8 cellular contexts compared by ENCODE assay signal in genomic region chr16:2969545-2970521, GRCh38. TPM values are rescaled to one million over a fixed set of nuclear protein-coding genes. Genes with fewer than 3 reads are reported as not detected.
DNase-seq lines count a peak whose midpoint lies in the region; ATAC-seq, FAIRE-seq and TF ChIP-seq lines count a peak whose summit lies in the region.

No MANE protein-coding gene starts in this region.

- FAIRE-seq in bronchial epithelial cell (lab: Jason Lieb, UNC): no peak

- peak overlapping the region; percentile 95 for H3K4me2 ChIP-seq in GM23338

- H3K36me3 ChIP-seq in GM23338 (ENCODE audit: insufficient read depth): no peaks in the 10 kb centered on the region
- H3K36me3 ChIP-seq in bronchial epithelial cell (ENCODE audit: control insufficient read depth, insufficient read depth, low read length): peaks cover 1% of the 10 kb centered on the region

- H2AFZ ChIP-seq in GM23338: peak overlapping the region; percentile 63; the same call in 1 of the 2 replicates

- H3K4me1 ChIP-seq in GM23338 (ENCODE audit: insufficient read depth): peaks cover 20% of the 10 kb centered on the region; the same call in 1 of the 2 replicates

- H3K27ac Mint-ChIP-seq in GM23338: no peak overlapping the region

- no peak overlapping the region for H3K27ac ChIP-seq in GM23338 (ENCODE audit: low read depth)
- peak overlapping the region; percentile 76 for H3K27ac ChIP-seq in VCaP

- no peaks in the 10 kb centered on the region for H3K79me2 ChIP-seq in GM23338 (replicated peaks; ENCODE audit: insufficient read depth)

- peaks cover 37% of the 10 kb centered on the region for H3F3A ChIP-seq in GM23338 (replicated peaks; ENCODE audit: low read depth)

- no peaks in the 10 kb centered on the region for H3K9me2 ChIP-seq in GM23338 (ENCODE audit: insufficient read depth)

- peak overlapping the region; percentile 94 for H3K4me3 ChIP-seq in GM23338
- H3K4me3 ChIP-seq in bronchial epithelial cell (ENCODE audit: low read depth, low read length): peak overlapping the region; percentile 69

- H3K9me3 Mint-ChIP-seq in GM23338: no peaks in the 10 kb centered on the region

- H3K36me3 Mint-ChIP-seq in GM23338 (ENCODE audit: low read depth): peaks cover 22% of the 10 kb centered on the region

- H3K4me1 Mint-ChIP-seq in GM23338: peaks cover 27% of the 10 kb centered on the region

- TF ChIP-seq CTCF in GM23338 (conservative IDR thresholded peaks at IDR 0.05; ENCODE audit: low read depth in 2 of 2) (peak; percentile 52 to 65), VCaP (conservative IDR thresholded peaks at IDR 0.05) (peak; percentile 41), bronchial epithelial cell (IDR thresholded peaks at IDR 0.05; ENCODE audit: insufficient read depth, low read length, severe bottlenecking) (peak; percentile 82)

- peaks cover 45% of the 10 kb centered on the region for H3K27me3 Mint-ChIP-seq in GM23338 (ENCODE audit: insufficient read depth, low read depth, poor library complexity)

- peaks cover 37% of the 10 kb centered on the region for H3K27me3 ChIP-seq in GM23338 (ENCODE audit: insufficient read depth)
- H3K27me3 ChIP-seq in bronchial epithelial cell (ENCODE audit: control insufficient read depth, insufficient read depth, low read length): no peaks in the 10 kb centered on the region

- DNase-seq in EH (ENCODE audit: low read depth) (peak; percentile 62), GM23338 (ENCODE audit: low spot score) (peak; percentile 93), NCI-H1694 (lab: John Stamatoyannopoulos, UW) (peak; percentile 41), bronchial epithelial cell (ENCODE audit: low read depth) (peak; percentile 59), islet precursor cell (peak; percentile 86), G401 (ENCODE audit: low spot score) (no peak)
- DNase-seq in stimulated activated CD4-positive, alpha-beta T cell treated with anti-CD3 and anti-CD28 coated beads, Interleukin-12 subunit alpha, Interleukin-12 subunit beta, amount 100 ng/mL, for 48 hours (ENCODE audit: low read depth in 2 of 3, low spot score in 1 of 3): peak; percentile 74 to 84 (median 77)

- H4K20me1 ChIP-seq in GM23338 (replicated peaks; ENCODE audit: insufficient read depth): peaks cover 12% of the 10 kb centered on the region

- in situ Hi-C loops in G401 (cut with HindIII; ENCODE audit: low sequenced_read_pairs): no loop called here

- peak; percentile 56 for ATAC-seq in GM23338

- H3K4me3 Mint-ChIP-seq in GM23338: peak overlapping the region; percentile 69

TF ChIP-seq in GM23338, 12 proteins besides CTCF, POLR2A, EP300 and RAD21:
- TF ChIP-seq EZH2 (IDR thresholded peaks at IDR 0.05; ENCODE audit: low read depth, unreplicated experiment): no peak
- TF ChIP-seq REST (IDR thresholded peaks at IDR 0.05; ENCODE audit: unreplicated experiment): peak; percentile 24
- TF ChIP-seq POLR2AphosphoS5 (IDR thresholded peaks at IDR 0.05; ENCODE audit: low read depth): peak; percentile 55

RNA-seq across cellular contexts. Expression of gene PAQR4, which starts 0.7 kb away (rescaled TPM):
- total RNA-seq in GM23338 (2014; rRNA removed; shearing (Covaris generic)): 17.7 and 29.3 TPM in 2 replicates
- 7.0 and 8.8 TPM in 2 replicates for polyA plus RNA-seq in GM23338 (2016; fragmentation: Nextera tagmentation; extraction: Ambion mirVana)
- 5.3 and 5.5 TPM in 2 replicates for total RNA-seq in bronchial epithelial cell
- total RNA-seq in G401 (2014; rRNA removed; shearing (Covaris generic)): 29.0 and 43.4 TPM in 2 replicates

RNA-seq across cellular contexts. Expression of gene KREMEN2, which starts 5.8 kb away (rescaled TPM):
- 16.1 and 17.6 TPM in 2 replicates for total RNA-seq in GM23338 (2014; rRNA removed; shearing (Covaris generic))
- polyA plus RNA-seq in GM23338 (2016; fragmentation: Nextera tagmentation; extraction: Ambion mirVana): 4.7 and 4.9 TPM in 2 replicates
- total RNA-seq in bronchial epithelial cell: 1.1 and 1.2 TPM in 2 replicates
- total RNA-seq in G401 (2014; rRNA removed; shearing (Covaris generic)): 64.8 and 80.7 TPM in 2 replicates

RNA-seq across cellular contexts. Expression of gene PKMYT1, which starts 10.4 kb away (rescaled TPM):
- 82.1 and 100 TPM in 2 replicates for total RNA-seq in GM23338 (2014; rRNA removed; shearing (Covaris generic))
- polyA plus RNA-seq in GM23338 (2016; fragmentation: Nextera tagmentation; extraction: Ambion mirVana): 90.9 and 104 TPM in 2 replicates
- total RNA-seq in bronchial epithelial cell: 0.26 and 0.51 TPM in 2 replicates
- total RNA-seq in G401 (2014; rRNA removed; shearing (Covaris generic)): 9.3 and 19.0 TPM in 2 replicates

RNA-seq across cellular contexts. Expression of gene CLDN9, which starts 42.9 kb away (rescaled TPM):
- 1.0 and 3.0 TPM in 2 replicates for total RNA-seq in GM23338 (2014; rRNA removed; shearing (Covaris generic))
- 1.3 and 1.8 TPM in 2 replicates for polyA plus RNA-seq in GM23338 (2016; fragmentation: Nextera tagmentation; extraction: Ambion mirVana)
- total RNA-seq in bronchial epithelial cell: under 0.01 and 0.13 TPM in 2 replicates
- total RNA-seq in G401 (2014; rRNA removed; shearing (Covaris generic)): not detected in 2 replicates

RNA-seq across cellular contexts. Expression of gene CLDN6, which starts 48.1 kb away (rescaled TPM):
- 961 and 1,028 TPM in 2 replicates for total RNA-seq in GM23338 (2014; rRNA removed; shearing (Covaris generic))
- 537 and 551 TPM in 2 replicates for polyA plus RNA-seq in GM23338 (2016; fragmentation: Nextera tagmentation; extraction: Ambion mirVana)
- not detected in 2 replicates for total RNA-seq in bronchial epithelial cell
- total RNA-seq in G401 (2014; rRNA removed; shearing (Covaris generic)): 1.7 and 2.7 TPM in 2 replicates
